In genomic region chr17:49677134-49677932, GRCh38 we compare ENCODE assay signal across 1 cellular context.
TF ChIP-seq lines count a peak whose summit lies in the region.

No MANE protein-coding gene starts in this region.

TF ChIP-seq in HepG2, 621 proteins besides CTCF, POLR2A, EP300 and RAD21 (continued from another document and continues in another):
- no peak for TF ChIP-seq DZIP1 (CRISPR knock-in tag; IDR thresholded peaks at IDR 0.05)
- peak; percentile 47; the same call in 1 of the 2 replicates for TF ChIP-seq TFDP1 (CRISPR knock-in tag; IDR thresholded peaks at IDR 0.05; ENCODE audit: borderline replicate concordance)
- TF ChIP-seq ZNF800 (CRISPR knock-in tag; IDR thresholded peaks at IDR 0.05): peak; percentile 51; the same call in 1 of the 2 replicates
- TF ChIP-seq ZNF652 (CRISPR knock-in tag; IDR thresholded peaks at IDR 0.05; ENCODE audit: borderline replicate concordance, low read depth): no peak
- 0 out of 2 replicates have a peak, but pooled peaks have one; percentile 4 for TF ChIP-seq KDM2A (CRISPR knock-in tag; IDR thresholded peaks at IDR 0.05; ENCODE audit: borderline replicate concordance, low read depth)
- peak; percentile 98 for TF ChIP-seq ZNF691 (CRISPR knock-in tag; IDR thresholded peaks at IDR 0.05; ENCODE audit: borderline replicate concordance, low read depth)
- TF ChIP-seq MXD3 (CRISPR knock-in tag; IDR thresholded peaks at IDR 0.05): 0 out of 2 replicates have a peak, but pooled peaks have one; percentile 10
- TF ChIP-seq ZMYM3 (CRISPR knock-in tag; IDR thresholded peaks at IDR 0.05): 0 out of 2 replicates have a peak, but pooled peaks have one; percentile 29
- no peak for TF ChIP-seq ZNF782 (CRISPR knock-in tag; IDR thresholded peaks at IDR 0.05; ENCODE audit: borderline replicate concordance)
- TF ChIP-seq POLR2AphosphoS2 (IDR thresholded peaks at IDR 0.05; ENCODE audit: low read depth, low read length): no peak
- TF ChIP-seq ZNF740 (CRISPR knock-in tag; IDR thresholded peaks at IDR 0.05): peak; percentile 99
- 0 out of 2 replicates have a peak, but pooled peaks have one; percentile 19 for TF ChIP-seq CHD4 (IDR thresholded peaks at IDR 0.05; ENCODE audit: borderline replicate concordance, low read length)
- TF ChIP-seq MTF2 (CRISPR knock-in tag; IDR thresholded peaks at IDR 0.05; ENCODE audit: borderline replicate concordance): no peak
- 0 out of 2 replicates have a peak, but pooled peaks have one; percentile 28 for TF ChIP-seq ZBTB46 (CRISPR knock-in tag; IDR thresholded peaks at IDR 0.05; ENCODE audit: borderline replicate concordance)
- TF ChIP-seq MBNL3 (CRISPR knock-in tag; conservative IDR thresholded peaks at IDR 0.05): no peak
- TF ChIP-seq TRIM24 (CRISPR knock-in tag; IDR thresholded peaks at IDR 0.05): no peak
- TF ChIP-seq ZNF251 (CRISPR knock-in tag; IDR thresholded peaks at IDR 0.05): 0 out of 2 replicates have a peak, but pooled peaks have one; percentile 72
- 0 out of 2 replicates have a peak, but pooled peaks have one; percentile 9 for TF ChIP-seq ZNF780A (CRISPR knock-in tag; IDR thresholded peaks at IDR 0.05)
- TF ChIP-seq MIXL1 (CRISPR knock-in tag; IDR thresholded peaks at IDR 0.05): 0 out of 2 replicates have a peak, but pooled peaks have one; percentile 39
- TF ChIP-seq ZC3H13 (CRISPR knock-in tag; IDR thresholded peaks at IDR 0.05): 0 out of 2 replicates have a peak, but pooled peaks have one; percentile 8
- TF ChIP-seq PRDM4 (CRISPR knock-in tag; IDR thresholded peaks at IDR 0.05; ENCODE audit: borderline replicate concordance): 0 out of 2 replicates have a peak, but pooled peaks have one; percentile 32
- TF ChIP-seq E2F2 (CRISPR knock-in tag; IDR thresholded peaks at IDR 0.05; ENCODE audit: borderline replicate concordance): 0 out of 2 replicates have a peak, but pooled peaks have one; percentile 54
- TF ChIP-seq ZNF629 (CRISPR knock-in tag; conservative IDR thresholded peaks at IDR 0.05): no peak
- TF ChIP-seq CENPT (CRISPR knock-in tag; IDR thresholded peaks at IDR 0.05; ENCODE audit: low read depth): no peak
- TF ChIP-seq ZNF234 (CRISPR knock-in tag; conservative IDR thresholded peaks at IDR 0.05): no peak
- 0 out of 2 replicates have a peak, but pooled peaks have one; percentile 16 for TF ChIP-seq DNMT1 (CRISPR knock-in tag; IDR thresholded peaks at IDR 0.05)
- TF ChIP-seq ZFP82 (CRISPR knock-in tag; IDR thresholded peaks at IDR 0.05; ENCODE audit: borderline replicate concordance): 0 out of 2 replicates have a peak, but pooled peaks have one; percentile 49
- no peak for TF ChIP-seq NFATC3 (CRISPR knock-in tag; IDR thresholded peaks at IDR 0.05)
- TF ChIP-seq EEA1 (CRISPR knock-in tag; IDR thresholded peaks at IDR 0.05; ENCODE audit: borderline replicate concordance): peak; percentile 59; the same call in 1 of the 2 replicates
- peak; percentile 14 for TF ChIP-seq RBM22 (optimal IDR thresholded peaks at IDR 0.05; ENCODE audit: low read length)
- TF ChIP-seq IKZF5 (CRISPR knock-in tag; IDR thresholded peaks at IDR 0.05): no peak; the same call in 1 of the 2 replicates
- no peak for TF ChIP-seq TBX3 (IDR thresholded peaks at IDR 0.05; ENCODE audit: borderline replicate concordance)
- no peak for TF ChIP-seq SNAPC5 (CRISPR knock-in tag; IDR thresholded peaks at IDR 0.05; ENCODE audit: borderline replicate concordance)
- peak; percentile 63 for TF ChIP-seq AGO2 (optimal IDR thresholded peaks at IDR 0.05; ENCODE audit: low read depth, low read length)
- TF ChIP-seq TFDP2 (CRISPR knock-in tag; IDR thresholded peaks at IDR 0.05): no peak
- no peak for TF ChIP-seq YEATS2 (CRISPR knock-in tag; IDR thresholded peaks at IDR 0.05; ENCODE audit: borderline replicate concordance)
- TF ChIP-seq ZNF567 (CRISPR knock-in tag; IDR thresholded peaks at IDR 0.05; ENCODE audit: borderline replicate concordance): 0 out of 2 replicates have a peak, but pooled peaks have one; percentile 63
- TF ChIP-seq ZNF224 (CRISPR knock-in tag; IDR thresholded peaks at IDR 0.05): no peak
- TF ChIP-seq ZBTB44 (CRISPR knock-in tag; IDR thresholded peaks at IDR 0.05): no peak; the same call in 1 of the 2 replicates
- TF ChIP-seq HOXD1 (CRISPR knock-in tag; IDR thresholded peaks at IDR 0.05): no peak
- TF ChIP-seq KMT2B (CRISPR knock-in tag; IDR thresholded peaks at IDR 0.05): no peak
- TF ChIP-seq ZNF121 (CRISPR knock-in tag; IDR thresholded peaks at IDR 0.05): 0 out of 2 replicates have a peak, but pooled peaks have one; percentile 3
- TF ChIP-seq ZNF816 (CRISPR knock-in tag; IDR thresholded peaks at IDR 0.05; ENCODE audit: borderline replicate concordance): no peak; the same call in 1 of the 2 replicates
